In the genomic region with DNA sequence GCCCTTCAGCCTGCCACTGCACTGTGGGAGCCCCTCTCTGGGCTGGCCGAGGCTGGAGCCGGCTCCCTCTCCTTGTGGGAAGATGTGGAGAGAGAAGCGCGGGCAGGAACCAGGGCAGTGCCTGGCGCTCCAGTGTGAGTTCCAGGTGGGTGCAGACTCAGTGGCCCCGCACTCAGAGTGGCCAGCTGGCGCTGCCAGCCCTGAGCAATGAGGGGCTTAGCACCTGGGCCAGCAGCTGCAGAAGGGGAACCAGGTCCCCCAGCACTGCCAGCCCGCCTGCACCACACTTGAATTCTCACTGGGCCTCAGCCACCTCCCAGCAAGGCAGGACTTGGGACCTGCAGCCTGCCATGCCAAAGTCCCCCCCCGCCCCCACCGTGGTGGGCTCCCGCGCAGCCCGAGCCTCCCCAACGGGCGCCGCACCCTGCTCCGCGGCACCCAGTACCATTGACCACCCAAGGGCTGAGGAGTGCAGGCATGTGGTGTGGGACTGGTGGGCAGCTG, we compare ENCODE assay signal across 25 cellular contexts.
"Had no signal": no experiment of that assay in that cellular context is flagged by ENCODE, and none has a peak within 500 bp of the region (broad histone marks: within the 10 kb centered on the region; RNA-seq: fewer than 3 reads in every experiment).

No MANE protein-coding gene starts in this region.

- H3K36me3 Mint-ChIP-seq: activated naive CD8-positive, alpha-beta T cell had no signal

- DNase-seq: activated CD4-positive, alpha-beta T cell treated with anti-CD3 and anti-CD28 coated beads for 1 hour; activated CD4-positive, alpha-beta T cell treated with anti-CD3 and anti-CD28 coated beads for 4 hours; activated CD4-positive, alpha-beta T cell treated with anti-CD3 and anti-CD28 coated beads, Interleukin-2, amount 50 U/mL, for 1 hour; activated CD4-positive, alpha-beta T cell treated with anti-CD3 and anti-CD28 coated beads, Interleukin-2, amount 50 U/mL, for 48 hours; activated CD8-positive, alpha-beta memory T cell treated with anti-CD3 and anti-CD28 coated beads for 24 hours; activated CD8-positive, alpha-beta T cell treated with anti-CD3 and anti-CD28 coated beads for 36 hours; activated effector memory CD4-positive, alpha-beta T cell treated with Interleukin-2 at 50 U/mL for 16 hours; activated gamma-delta T cell treated with Interleukin-2 at 50 U/mL for 16 hours; activated naive CD4-positive, alpha-beta T cell treated with anti-CD3 and anti-CD28 coated beads, Interleukin-2, amount 50 U/mL, for 16 hours; activated naive CD4-positive, alpha-beta T cell treated with Interleukin-2 at 50 U/mL for 16 hours; activated T-cell treated with anti-CD3 and anti-CD28 coated beads, Interleukin-2, amount 50 U/mL, for 4 hours; amniotic stem cell; anterior cingulate cortex; body of pancreas; caudate nucleus; colonic mucosa; effector memory CD4-positive, alpha-beta T cell; endodermal cell; foreskin fibroblast; gastrocnemius medialis; glutamatergic neuron; T-helper 2 cell had no signal

- H3K27me3 ChIP-seq: body of pancreas, colonic mucosa, gastrocnemius medialis had no signal

- H3K27ac Mint-ChIP-seq: activated CD8-positive, alpha-beta T cell treated with anti-CD3 and anti-CD28 coated beads for 36 hours; activated naive CD8-positive, alpha-beta T cell; activated T-helper 17 cell treated with anti-CD3 and anti-CD28 coated beads, Interleukin-2, amount 50 U/mL, for 72 hours; endodermal cell had no signal

- H3K4me3 ChIP-seq: body of pancreas, colonic mucosa, gastrocnemius medialis had no signal

- H3K9me3 ChIP-seq: body of pancreas, colonic mucosa, gastrocnemius medialis had no signal

- H3K27ac ChIP-seq: body of pancreas, colonic mucosa, gastrocnemius medialis had no signal

- H3K4me1 Mint-ChIP-seq: activated T-helper 17 cell treated with anti-CD3 and anti-CD28 coated beads, Interleukin-2, amount 50 U/mL, for 72 hours had no signal

- ATAC-seq: activated CD8-positive, alpha-beta T cell treated with anti-CD3 and anti-CD28 coated beads for 36 hours; activated T-cell treated with anti-CD3 and anti-CD28 coated beads, Interleukin-2, amount 50 U/mL, for 4 hours; activated T-helper 17 cell treated with anti-CD3 and anti-CD28 coated beads, Interleukin-2, amount 50 U/mL, for 72 hours; body of pancreas; esophagus mucosa; gastrocnemius medialis had no signal

- H3K36me3 ChIP-seq: colonic mucosa, gastrocnemius medialis had no signal

- H3K4me3 Mint-ChIP-seq: activated CD8-positive, alpha-beta T cell treated with anti-CD3 and anti-CD28 coated beads for 36 hours; activated naive CD8-positive, alpha-beta T cell; activated T-cell treated with anti-CD3 and anti-CD28 coated beads, Interleukin-2, amount 50 U/mL, for 4 hours; activated T-helper 17 cell treated with anti-CD3 and anti-CD28 coated beads, Interleukin-2, amount 50 U/mL, for 72 hours; endodermal cell had no signal

- H3K4me1 ChIP-seq: body of pancreas, colonic mucosa, gastrocnemius medialis had no signal

- H3K27me3 Mint-ChIP-seq: activated CD8-positive, alpha-beta T cell treated with anti-CD3 and anti-CD28 coated beads for 36 hours; activated naive CD8-positive, alpha-beta T cell; activated T-helper 17 cell treated with anti-CD3 and anti-CD28 coated beads, Interleukin-2, amount 50 U/mL, for 72 hours had no signal
